13 cellular contexts compared by ENCODE assay signal in genomic region chr3:108117245-108117644, GRCh38. TPM values are rescaled to one million over a fixed set of nuclear protein-coding genes. Genes with fewer than 3 reads are reported as not detected.
A peak's percentile ranks its signal among the peaks of the same experiment; 100 is the strongest.
DNase-seq lines count a peak whose midpoint lies in the region; ATAC-seq and TF ChIP-seq lines count a peak whose summit lies in the region.
"Had no signal": no experiment of that assay in that cellular context is flagged by ENCODE, and none has a peak within 500 bp of the region (broad histone marks: within the 10 kb centered on the region; RNA-seq: fewer than 3 reads in every experiment).

No MANE protein-coding gene starts in this region.

- H3K27me3 ChIP-seq in tibial artery: peaks cover 0 to 5% of the 10 kb centered on the region in 2 donors
- H3K27me3 ChIP-seq: cardiac muscle cell, tibial nerve had no signal

- no peaks in the 10 kb centered on the region for H3K4me1 ChIP-seq in tibial artery
- H3K4me1 ChIP-seq: tibial nerve had no signal

- H3K4me3 ChIP-seq in AG10803 (ENCODE audit: low read length): no peak overlapping the region
- no peak overlapping the region for H3K4me3 ChIP-seq in tibial artery
- H3K4me3 ChIP-seq: cardiac muscle cell, tibial nerve had no signal

- ATAC-seq in GM21825 (IDR thresholded peaks at IDR 0.05; ENCODE audit: unreplicated experiment) (peak; percentile 60), esophagus mucosa (peak; percentile 54), GM18861 (IDR thresholded peaks at IDR 0.05; ENCODE audit: unreplicated experiment) (no peak)

- no peaks in the 10 kb centered on the region for H3K9me3 ChIP-seq in tibial artery
- H3K9me3 ChIP-seq: tibial nerve had no signal

- H3K27ac ChIP-seq in tibial artery: no peak overlapping the region
- H3K27ac ChIP-seq: cardiac muscle cell, tibial nerve had no signal

- H3K36me3 ChIP-seq in tibial artery: no peaks in the 10 kb centered on the region
- H3K36me3 ChIP-seq: cardiac muscle cell, tibial nerve had no signal

- peak; percentile 22 for DNase-seq in AG10803 (ENCODE audit: low read depth)
- DNase-seq in NCI-H69 (lab: John Stamatoyannopoulos, UW): peak; percentile 19
- DNase-seq in activated CD4-positive, CD25-positive, alpha-beta regulatory T cell (lab: John Stamatoyannopoulos, UW): no peak
- no peak for DNase-seq in tibial artery
- no peak for DNase-seq in activated CD8-positive, alpha-beta memory T cell treated with anti-CD3 and anti-CD28 coated beads for 24 hours
- DNase-seq: erythroblast, NCI-H1694 treated with DMSO at 0.1 percent for 48 hours, retina had no signal

- TF ChIP-seq CTCF in AG10803 (conservative IDR thresholded peaks at IDR 0.05; ENCODE audit: low read length) (no peak), tibial artery (IDR thresholded peaks at IDR 0.05) (no peak)

- intact Hi-C loops in tibial artery (cut with DNase I; ENCODE audit: low total_unique reads): no loop called here

RNA-seq across cellular contexts. Expression of gene CD47, which starts 26.4 kb away (rescaled TPM):
- 95.3 TPM for total RNA-seq in esophagus mucosa

Comparison
In these comparisons a context has a peak if more than half of its experiments do, and no peak if none do; other contexts are left out.
1. DNase-seq: peak in AG10803 (single experiment) and NCI-H69 (single experiment); none in activated CD4-positive, CD25-positive, alpha-beta regulatory T cell (0 of 4), tibial artery (0 of 2) and activated CD8-positive, alpha-beta memory T cell treated with anti-CD3 and anti-CD28 coated beads for 24 hours (single experiment).